8 cellular contexts compared by ENCODE assay signal in the genomic region with DNA sequence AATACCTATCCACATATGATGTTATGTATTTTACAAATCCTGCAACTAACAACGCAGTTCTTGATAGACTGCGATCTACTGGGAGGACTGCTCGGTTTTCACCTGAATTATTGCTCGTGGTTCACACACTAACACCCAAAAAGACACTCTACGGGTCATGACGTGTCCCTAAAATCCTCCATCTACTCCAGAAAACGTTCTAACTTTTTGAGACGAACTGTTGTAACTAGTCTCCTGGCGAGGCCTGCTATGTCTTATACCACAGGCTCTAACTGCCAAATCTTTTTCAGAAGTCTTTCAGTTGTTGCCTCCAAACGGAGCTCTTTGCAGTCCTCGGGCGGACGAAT.
DNase-seq lines count a peak whose midpoint lies in the region; ATAC-seq and TF ChIP-seq lines count a peak whose summit lies in the region.

No MANE protein-coding gene starts in this region.

- H3K4me1 ChIP-seq in BE2C, result peaks cover 8% of the 10 kb centered on the region; the same call in 1 of the 2 replicates

- H3K4me3 ChIP-seq in BE2C (ENCODE audit: low read depth, low read length) (peak overlapping the region; percentile 87), HL-60 (replicated peaks; ENCODE audit: insufficient read depth, low read length) (peak overlapping the region; percentile 76), choroid plexus epithelial cell (ENCODE audit: low read depth, low read length) (peak overlapping the region; percentile 98)

- no peak for ATAC-seq in naive thymus-derived CD8-positive, alpha-beta T cell
- no peak for ATAC-seq in sciatic nerve

- H3K27ac ChIP-seq in HL-60 (replicated peaks), result peak overlapping the region; percentile 99

- H3K27ac Mint-ChIP-seq in naive thymus-derived CD8-positive, alpha-beta T cell, result peak overlapping the region; percentile 76 to 98 (median 96)

- peaks cover 0 to 25% (median 9%) of the 10 kb centered on the region in 5 donors for H3K27me3 Mint-ChIP-seq in naive thymus-derived CD8-positive, alpha-beta T cell

- DNase-seq in BE2C, result no peak
- peak in 1 of 2 experiments; percentile 23 for DNase-seq in HL-60 (ENCODE audit: low read depth in 1 of 2, low spot score in 1 of 2)
- DNase-seq in choroid plexus epithelial cell (ENCODE audit: low read depth), result no peak
- DNase-seq in naive thymus-derived CD8-positive, alpha-beta T cell, result peak in 3 of 10 donors; percentile 18 to 57 (median 54)
- no peak for DNase-seq in ecto neural progenitor cell (ENCODE audit: low spot score)
- no peak for DNase-seq in sciatic nerve (ENCODE audit: low spot score)
- DNase-seq in stimulated activated CD4-positive, alpha-beta T cell treated with anti-CD3 and anti-CD28 coated beads, Interleukin-12 subunit alpha, Interleukin-12 subunit beta, amount 100 ng/mL, for 4 hours, result no peak
- DNase-seq in NCI-H1105 treated with DMSO at 0.1 percent for 48 hours (lab: John Stamatoyannopoulos, UW), result no peak

- POLR2A ChIA-PET in naive thymus-derived CD8-positive, alpha-beta T cell (lab: Charles Lee), result interaction anchor here (1.7 to 6.3 kb wide), 10 partner anchors 8 to 788 kb away, joined by 5 to 176 read pairs (median 16); a partner anchor contains a TSS

- H3K36me3 ChIP-seq in BE2C, result peaks cover 4% of the 10 kb centered on the region

- H3K27me3 ChIP-seq in BE2C (no peaks in the 10 kb centered on the region), HL-60 (ENCODE audit: insufficient read depth, poor library complexity, severe bottlenecking) (no peaks in the 10 kb centered on the region)

- H3K4me1 Mint-ChIP-seq in naive thymus-derived CD8-positive, alpha-beta T cell, result peaks cover 19 to 57% (median 38%) of the 10 kb centered on the region in 4 donors

- H3K36me3 Mint-ChIP-seq in naive thymus-derived CD8-positive, alpha-beta T cell, result no peaks in the 10 kb centered on the region

- intact Hi-C loops in sciatic nerve (cut with DNase I), result no loop called here

- H3K4me3 Mint-ChIP-seq in naive thymus-derived CD8-positive, alpha-beta T cell, result peak overlapping the region; percentile 85 to 93 (median 91)

- H3K9me3 ChIP-seq in BE2C, result no peaks in the 10 kb centered on the region

- TF ChIP-seq CTCF in BE2C (IDR thresholded peaks at IDR 0.05; ENCODE audit: low read depth, low read length), result no peak
- TF ChIP-seq CTCF in HL-60 (IDR thresholded peaks at IDR 0.05; ENCODE audit: insufficient read depth, low read length), result no peak
- peak; percentile 7 for TF ChIP-seq CTCF in choroid plexus epithelial cell (conservative IDR thresholded peaks at IDR 0.05; ENCODE audit: low read depth, low read length)

- H3K9me3 Mint-ChIP-seq in naive thymus-derived CD8-positive, alpha-beta T cell, result no peaks in the 10 kb centered on the region
